8 cellular contexts compared by ENCODE assay signal in genomic region chr2:219041252-219041651, GRCh38. TPM values are rescaled to one million over a fixed set of nuclear protein-coding genes. Genes with fewer than 3 reads are reported as not detected.
DNase-seq lines count a peak whose midpoint lies in the region; ATAC-seq and TF ChIP-seq lines count a peak whose summit lies in the region.

Gene CFAP65, minus strand, starts transcription at chr2:219041516. Its CDS starts 2,468 bp downstream, at chr2:219039048.

- H3K9me3 Mint-ChIP-seq in stimulated activated memory B cell treated with anti-CD40 and anti-IgM and Interleukin-4, amounts not matched to agents 10 μg/mL and 1 μg/mL and 100 μg/mL, for 72 hours = peaks cover 3% of the 10 kb centered on the region

- peaks cover 0 to 98% (median 7%) of the 10 kb centered on the region in 4 donors for H3K27me3 ChIP-seq in esophagus muscularis mucosa

- peak within 1 kb of the TSS in 2 of 4 donors; percentile 18 to 21 for H3K4me3 ChIP-seq in esophagus muscularis mucosa

- peaks cover 7% of the 10 kb centered on the region for H3K4me1 Mint-ChIP-seq in stimulated activated memory B cell treated with anti-CD40 and anti-IgM and Interleukin-4, amounts not matched to agents 10 μg/mL and 1 μg/mL and 100 μg/mL, for 72 hours

- peaks cover 84% of the 10 kb centered on the region for H3K27me3 Mint-ChIP-seq in stimulated activated memory B cell treated with anti-CD40 and anti-IgM and Interleukin-4, amounts not matched to agents 10 μg/mL and 1 μg/mL and 100 μg/mL, for 72 hours

- H3K36me3 ChIP-seq in esophagus muscularis mucosa = no peaks in the 10 kb centered on the region

- TF ChIP-seq CTCF in esophagus muscularis mucosa (IDR thresholded peaks at IDR 0.05) = no peak

- WGBS in esophagus muscularis mucosa = 2% methylated on average over 21 of the region's 21 CpGs

- H3K4me1 ChIP-seq in esophagus muscularis mucosa = peaks cover 0 to 5% (median 5%) of the 10 kb centered on the region in 4 donors

- DNase-seq in DMS114 treated with DMSO at 0.1 percent for 48 hours (lab: John Stamatoyannopoulos, UW; ENCODE audit: unreplicated experiment) (peak; percentile 68), NCI-H1930 (lab: John Stamatoyannopoulos, UW) (peak; percentile 30 to 32), anterior cingulate cortex (lab: John Stamatoyannopoulos, UW) (peak in 51 of 58 donors; percentile 13 to 75 (median 42)), inferior parietal cortex (ENCODE audit: extremely low spot score) (peak; percentile 77), NOMO-1 treated with dmso at 0.1 percent for 144 hours (lab: John Stamatoyannopoulos, UW; ENCODE audit: unreplicated experiment) (no peak), esophagus muscularis mucosa (ENCODE audit: extremely low spot score) (no peak)
- DNase-seq in NK-92 treated with Interleukin-12 subunit alpha and Interleukin-12 subunit beta, amount 100 ng/mL, for 24 hours (lab: John Stamatoyannopoulos, UW) = no peak

- H3K36me3 Mint-ChIP-seq in stimulated activated memory B cell treated with anti-CD40 and anti-IgM and Interleukin-4, amounts not matched to agents 10 μg/mL and 1 μg/mL and 100 μg/mL, for 72 hours = no peaks in the 10 kb centered on the region

- ATAC-seq in stimulated activated memory B cell treated with anti-CD40 and anti-IgM and Interleukin-4, amounts not matched to agents 10 μg/mL and 1 μg/mL and 100 μg/mL, for 72 hours = no peak

- no peak for TF ChIP-seq EP300 in esophagus muscularis mucosa (IDR thresholded peaks at IDR 0.05)

- intact Hi-C loops in esophagus muscularis mucosa (cut with DNase I) = no loop called here

- no peaks in the 10 kb centered on the region for H3K9me3 ChIP-seq in esophagus muscularis mucosa

- no peak for TF ChIP-seq POLR2A in esophagus muscularis mucosa (IDR thresholded peaks at IDR 0.05; ENCODE audit: low read depth)

- peak within 1 kb of the TSS; percentile 44 for H3K4me3 Mint-ChIP-seq in stimulated activated memory B cell treated with anti-CD40 and anti-IgM and Interleukin-4, amounts not matched to agents 10 μg/mL and 1 μg/mL and 100 μg/mL, for 72 hours

- H3K27ac Mint-ChIP-seq in stimulated activated memory B cell treated with anti-CD40 and anti-IgM and Interleukin-4, amounts not matched to agents 10 μg/mL and 1 μg/mL and 100 μg/mL, for 72 hours = no peak within 1 kb of the TSS

- H3K27ac ChIP-seq in esophagus muscularis mucosa (replicated peaks in 1 of 4) = no peak within 1 kb of the TSS

RNA-seq across cellular contexts. Expression of gene CFAP65, which starts in this region (rescaled TPM):
- not detected for total RNA-seq in esophagus muscularis mucosa

Comparison
In these comparisons a context has a peak if more than half of its experiments do, and no peak if none do; other contexts are left out.
1. DNase-seq: peak in DMS114 treated with DMSO at 0.1 percent for 48 hours (single experiment), NCI-H1930 (2 of 2), anterior cingulate cortex (51 of 58) and inferior parietal cortex (single experiment); none in NK-92 treated with Interleukin-12 subunit alpha and Interleukin-12 subunit beta, amount 100 ng/mL, for 24 hours (single experiment), NOMO-1 treated with dmso at 0.1 percent for 144 hours (single experiment) and esophagus muscularis mucosa (single experiment).